ENCODE assay signal across 15 cellular contexts in genomic region chr9:105458404-105458803, GRCh38. TPM values are rescaled to one million over a fixed set of nuclear protein-coding genes. Genes with fewer than 3 reads are reported as not detected.
DNase-seq lines count a peak whose midpoint lies in the region; ATAC-seq and TF ChIP-seq lines count a peak whose summit lies in the region.
"Had no signal": no experiment of that assay in that cellular context is flagged by ENCODE, and none has a peak within 500 bp of the region (broad histone marks: within the 10 kb centered on the region; RNA-seq: fewer than 3 reads in every experiment).

No MANE protein-coding gene starts in this region.

- no peaks in the 10 kb centered on the region for H3K23me2 ChIP-seq in H9 (ENCODE audit: insufficient read length, low read depth, low read length, poor library complexity, severe bottlenecking)

- no peak overlapping the region for H2BK12ac ChIP-seq in H9 (ENCODE audit: insufficient read length, low read depth, low read length)

- no peaks in the 10 kb centered on the region for H3K9me3 ChIP-seq in H9 (ENCODE audit: control insufficient read depth, low read depth, low read length)
- H3K9me3 ChIP-seq in OCI-LY7 (ENCODE audit: low read length), result peaks cover 31% of the 10 kb centered on the region; the same call in 1 of the 2 replicates
- H3K9me3 ChIP-seq in tibial artery, result no peaks in the 10 kb centered on the region
- H3K9me3 ChIP-seq: SJSA1 had no signal

- no peak overlapping the region; the same call in 1 of the 2 replicates for H3K14ac ChIP-seq in H9 (ENCODE audit: insufficient read depth, low read length)

- H2AFZ ChIP-seq in H9 (ENCODE audit: low read length), result no peak overlapping the region
- H2AFZ ChIP-seq in OCI-LY7 (ENCODE audit: low read length), result no peak overlapping the region

- H2AK5ac ChIP-seq in H9 (ENCODE audit: insufficient read length, low read length) (no peak overlapping the region), mesendoderm (ENCODE audit: low read length) (no peak overlapping the region)

- H3K79me2 ChIP-seq in H9 (ENCODE audit: insufficient read depth, low read length) (peaks cover 9% of the 10 kb centered on the region; the same call in 1 of the 2 replicates), OCI-LY7 (ENCODE audit: insufficient read depth, low read depth, low read length) (no peaks in the 10 kb centered on the region), mesendoderm (ENCODE audit: control insufficient read depth, insufficient read depth, low read length) (peaks cover 20% of the 10 kb centered on the region)

- peaks cover 3% of the 10 kb centered on the region; the same call in 1 of the 2 replicates for H3K9me2 ChIP-seq in OCI-LY7 (ENCODE audit: insufficient read depth, low read length)

- no peak overlapping the region for H2BK120ac ChIP-seq in H9 (ENCODE audit: low read depth, low read length, poor library complexity, severe bottlenecking)
- no peak overlapping the region for H2BK120ac ChIP-seq in mesendoderm (ENCODE audit: low read depth, low read length)

- H3K27me3 Mint-ChIP-seq in H9 (ENCODE audit: low read depth) (no peaks in the 10 kb centered on the region), glutamatergic neuron (ENCODE audit: unreplicated experiment) (no peaks in the 10 kb centered on the region)
- no peaks in the 10 kb centered on the region for H3K27me3 Mint-ChIP-seq in activated CD4-positive, alpha-beta T cell treated with anti-CD3 and anti-CD28 coated beads for 36 hours
- H3K27me3 Mint-ChIP-seq: CD8-positive, alpha-beta memory T cell had no signal

- no CpG with 5 or more reads among the region's 3 CpGs for WGBS in H9 (ENCODE audit: extremely low coverage, insufficient read length, low lambda C conversion rate)
- WGBS in mesendoderm (ENCODE audit: extremely low coverage, insufficient coverage, low lambda C conversion rate), result no CpG with 5 or more reads among the region's 3 CpGs

- peak; percentile 72 for DNase-seq in H9
- peak; percentile 37 for DNase-seq in OCI-LY7 (ENCODE audit: low spot score)
- DNase-seq in glutamatergic neuron, result no peak
- DNase-seq in mesendoderm, result peak; percentile 83
- DNase-seq in tibial artery, result no peak
- DNase-seq in activated CD4-positive, alpha-beta T cell treated with anti-CD3 and anti-CD28 coated beads for 36 hours, result no peak
- DNase-seq: CD8-positive, alpha-beta memory T cell; HCEC 1CT; KG1; NCI-H1105; NCI-H1694 treated with DMSO at 0.1 percent for 48 hours; NCI-H510A had no signal

- H3T11ph ChIP-seq in H9 (ENCODE audit: low read length), result no peak overlapping the region

- no peak overlapping the region for H2BK20ac ChIP-seq in H9 (ENCODE audit: low read depth, low read length, poor library complexity, severe bottlenecking)

- H4K91ac ChIP-seq in H9 (ENCODE audit: insufficient read length, low read depth, low read length), result no peak overlapping the region

- H2BK5ac ChIP-seq in H9 (ENCODE audit: insufficient read length, low read length) (no peak overlapping the region), mesendoderm (ENCODE audit: low read length) (no peak overlapping the region)

- H3K56ac ChIP-seq in H9 (ENCODE audit: insufficient read length, low read depth, low read length), result no peak overlapping the region
- no peak overlapping the region for H3K56ac ChIP-seq in mesendoderm (ENCODE audit: low read length)

- POLR2A ChIA-PET in OCI-LY7 (lab: Charles Lee), result no interaction called here
- POLR2A ChIA-PET in activated CD4-positive, alpha-beta T cell treated with anti-CD3 and anti-CD28 coated beads for 36 hours (lab: Charles Lee), result no interaction called here

- H3K9me3 Mint-ChIP-seq in H9 (0 out of 5 replicates have a peak, but pooled peaks cover 0 to 2% of the 10 kb centered on the region in 2 experiments), glutamatergic neuron (ENCODE audit: unreplicated experiment) (no peaks in the 10 kb centered on the region)
- H3K9me3 Mint-ChIP-seq in activated CD4-positive, alpha-beta T cell treated with anti-CD3 and anti-CD28 coated beads for 36 hours (ENCODE audit: low read depth), result peaks cover 4% of the 10 kb centered on the region

- peaks cover 3% of the 10 kb centered on the region; the same call in 1 of the 2 replicates for H3K4me1 ChIP-seq in H9 (ENCODE audit: insufficient read depth, low read length)
- no peaks in the 10 kb centered on the region for H3K4me1 ChIP-seq in OCI-LY7 (ENCODE audit: insufficient read depth, low read length, poor library complexity, severe bottlenecking)
- H3K4me1 ChIP-seq in mesendoderm (ENCODE audit: control insufficient read depth, low read depth, low read length), result no peaks in the 10 kb centered on the region
- H3K4me1 ChIP-seq in tibial artery, result peaks cover 0 to 11% (median 4%) of the 10 kb centered on the region in 4 donors
- H3K4me1 ChIP-seq: SJSA1 had no signal

- H3K79me1 ChIP-seq in H9 (ENCODE audit: insufficient read depth, low read depth, low read length, poor library complexity, severe bottlenecking), result peaks cover 3% of the 10 kb centered on the region
- peaks cover 16% of the 10 kb centered on the region for H3K79me1 ChIP-seq in mesendoderm (ENCODE audit: low read length)

- no TSS peak for BruUV-seq in OCI-LY7 (replicated peaks; lab: Mats Ljungman, UMichigan)

- H3K4me2 ChIP-seq in H9 (ENCODE audit: insufficient read depth, insufficient read length, low read length) (no peak overlapping the region), OCI-LY7 (ENCODE audit: low read length) (no peak overlapping the region), mesendoderm (ENCODE audit: low read length) (no peak overlapping the region)

- H3K27ac Mint-ChIP-seq in H9, result peak overlapping the region in 2 of 3 experiments; percentile 61 to 85; a peak in 4 of 7 replicates
- no peak overlapping the region for H3K27ac Mint-ChIP-seq in glutamatergic neuron (ENCODE audit: unreplicated experiment)
- no peak overlapping the region for H3K27ac Mint-ChIP-seq in activated CD4-positive, alpha-beta T cell treated with anti-CD3 and anti-CD28 coated beads for 36 hours
- H3K27ac Mint-ChIP-seq: CD8-positive, alpha-beta memory T cell had no signal

- H3K27ac ChIP-seq in H9 (ENCODE audit: insufficient read length, low read depth, low read length) (no peak overlapping the region), OCI-LY7 (ENCODE audit: low read depth, low read length, poor library complexity, severe bottlenecking) (no peak overlapping the region), mesendoderm (ENCODE audit: low read depth, low read length) (peak overlapping the region; percentile 18), tibial artery (no peak overlapping the region)
- H3K27ac ChIP-seq: HL-60, SJSA1 had no signal

- H3K36me3 Mint-ChIP-seq in H9 (ENCODE audit: insufficient read depth in 1 of 3, low read depth in 3 of 3) (peaks cover 0 to 15% (median 12%) of the 10 kb centered on the region in 3 experiments; a peak in 5 of 7 replicates), glutamatergic neuron (ENCODE audit: unreplicated experiment) (peaks cover 5% of the 10 kb centered on the region)
- H3K36me3 Mint-ChIP-seq in activated CD4-positive, alpha-beta T cell treated with anti-CD3 and anti-CD28 coated beads for 36 hours (ENCODE audit: low read depth), result peaks cover 3% of the 10 kb centered on the region
- H3K36me3 Mint-ChIP-seq: CD8-positive, alpha-beta memory T cell had no signal

- no peak overlapping the region; a peak in 1 of 5 replicates for H3K4me3 Mint-ChIP-seq in H9
- peak overlapping the region; percentile 25 for H3K4me3 Mint-ChIP-seq in glutamatergic neuron (ENCODE audit: unreplicated experiment)
- no peak overlapping the region for H3K4me3 Mint-ChIP-seq in activated CD4-positive, alpha-beta T cell treated with anti-CD3 and anti-CD28 coated beads for 36 hours
- H3K4me3 Mint-ChIP-seq: CD8-positive, alpha-beta memory T cell had no signal

- H3K27me3 ChIP-seq in H9 (ENCODE audit: insufficient read depth, low read length) (no peaks in the 10 kb centered on the region), mesendoderm (ENCODE audit: insufficient read depth, low read length, poor library complexity) (no peaks in the 10 kb centered on the region), tibial artery (no peaks in the 10 kb centered on the region)
- H3K27me3 ChIP-seq: SJSA1 had no signal

- H3K4me3 ChIP-seq in OCI-LY7 (ENCODE audit: low read depth, low read length, poor library complexity, severe bottlenecking) (no peak overlapping the region), mesendoderm (ENCODE audit: low read length) (no peak overlapping the region), tibial artery (no peak overlapping the region)
- H3K4me3 ChIP-seq: SJSA1 had no signal

- H3K23ac ChIP-seq in H9 (ENCODE audit: insufficient read length, low read depth, low read length) (no peak overlapping the region), mesendoderm (ENCODE audit: low read length) (no peak overlapping the region)

- TF ChIP-seq CTCF in H9 (conservative IDR thresholded peaks at IDR 0.05), result no peak
- TF ChIP-seq CTCF in OCI-LY7 (conservative IDR thresholded peaks at IDR 0.05; ENCODE audit: low read length), result no peak
- no peak for TF ChIP-seq CTCF in glutamatergic neuron (IDR thresholded peaks at IDR 0.05; ENCODE audit: partially characterized antibody, unreplicated experiment)
- no peak for TF ChIP-seq CTCF in tibial artery (IDR thresholded peaks at IDR 0.05)

- H3K9ac ChIP-seq in H9 (ENCODE audit: extremely low read depth, insufficient read length, low read length), result no peak overlapping the region
- no peak overlapping the region for H3K9ac ChIP-seq in mesendoderm (ENCODE audit: low read length)

- ATAC-seq in HG02981 (IDR thresholded peaks at IDR 0.05; ENCODE audit: unreplicated experiment), result no peak
- ATAC-seq in activated CD4-positive, alpha-beta T cell treated with anti-CD3 and anti-CD28 coated beads for 36 hours, result no peak

- CTCF ChIA-PET in OCI-LY7 (lab: Charles Lee; ENCODE audit: unreplicated experiment), result no interaction called here
- CTCF ChIA-PET in activated CD4-positive, alpha-beta T cell treated with anti-CD3 and anti-CD28 coated beads for 36 hours (lab: Charles Lee), result interaction anchor here (1.4 kb wide), 1 partner anchor 8 kb away, joined by 4 read pairs; no protein-coding TSS in a partner anchor

- H3K36me3 ChIP-seq in OCI-LY7 (ENCODE audit: insufficient read depth, low read length) (peaks cover 13% of the 10 kb centered on the region; the same call in 1 of the 2 replicates), mesendoderm (ENCODE audit: control insufficient read depth, insufficient read depth, low read length) (no peaks in the 10 kb centered on the region), tibial artery (no peaks in the 10 kb centered on the region)
- H3K36me3 ChIP-seq: SJSA1 had no signal

- H2BK15ac ChIP-seq in H9 (ENCODE audit: low read depth, low read length), result no peak overlapping the region
- H2BK15ac ChIP-seq in mesendoderm (replicated peaks; ENCODE audit: low read depth), result no peak overlapping the region

- H3K4me1 Mint-ChIP-seq in H9 (peaks cover 16% of the 10 kb centered on the region in 2 experiments), glutamatergic neuron (ENCODE audit: low read depth, unreplicated experiment) (peaks cover 2% of the 10 kb centered on the region)
- H3K4me1 Mint-ChIP-seq in activated CD4-positive, alpha-beta T cell treated with anti-CD3 and anti-CD28 coated beads for 36 hours, result no peaks in the 10 kb centered on the region
- H3K4me1 Mint-ChIP-seq: CD8-positive, alpha-beta memory T cell had no signal

- intact Hi-C loops in OCI-LY7 (cut with micrococcal nuclease; ENCODE audit: unreplicated experiment), result no loop called here
- intact Hi-C loops in tibial artery (cut with DNase I; ENCODE audit: low total_unique reads), result no loop called here
- intact Hi-C loops in activated CD4-positive, alpha-beta T cell treated with anti-CD3 and anti-CD28 coated beads for 36 hours (cut with DNase I, micrococcal nuclease), result no loop called here

- H3K18ac ChIP-seq in H9 (ENCODE audit: insufficient read length, low read depth, low read length) (no peak overlapping the region), mesendoderm (ENCODE audit: low read length) (no peak overlapping the region)

- H4K5ac ChIP-seq in H9 (ENCODE audit: insufficient read length, low read depth, low read length), result no peak overlapping the region
- H4K5ac ChIP-seq in mesendoderm (ENCODE audit: low read length), result no peak overlapping the region

- H4K8ac ChIP-seq in H9 (replicated peaks; ENCODE audit: insufficient read length, low read depth, low read length), result no peak overlapping the region
- no peak overlapping the region for H4K8ac ChIP-seq in mesendoderm (ENCODE audit: low read depth, low read length)

- H4K20me1 ChIP-seq in H9 (ENCODE audit: control insufficient read depth, insufficient read depth, insufficient read length), result no peaks in the 10 kb centered on the region
- H4K20me1 ChIP-seq in OCI-LY7 (ENCODE audit: insufficient read depth, low read length), result no peaks in the 10 kb centered on the region

- H3K4ac ChIP-seq in H9 (ENCODE audit: low read depth, low read length) (no peak overlapping the region), mesendoderm (ENCODE audit: low read depth, low read length) (no peak overlapping the region)

RNA-seq across cellular contexts. Expression of gene FSD1L, which starts 10.6 kb away (rescaled TPM):
- total RNA-seq in H9 (2021) (4.7 and 5.5 TPM in 2 replicates), OCI-LY7 (2022) (7.9 and 8.5 TPM in 2 replicates), glutamatergic neuron (ENCODE audit: unreplicated experiment) (32.5 TPM)
- 3.1 and 4.4 TPM in 2 replicates for total RNA-seq in OCI-LY7 (2014; rRNA removed; shearing (Covaris generic))
- 1.3 TPM for polyA plus RNA-seq in mesendoderm (2013, experiment 1 of 2)
- polyA plus RNA-seq in mesendoderm (2013, experiment 2 of 2), result 1.2 TPM
- 1 to 10 TPM; 2.4 to 3.0 TPM for total RNA-seq in activated CD4-positive, alpha-beta T cell treated with anti-CD3 and anti-CD28 coated beads for 36 hours

Comparison
In these comparisons a context has a peak if more than half of its experiments do, and no peak if none do; other contexts are left out.
1. DNase-seq: peak in H9 (single experiment), OCI-LY7 (single experiment) and mesendoderm (single experiment); none in glutamatergic neuron (single experiment), tibial artery (0 of 2) and activated CD4-positive, alpha-beta T cell treated with anti-CD3 and anti-CD28 coated beads for 36 hours (single experiment).
2. H3K27ac Mint-ChIP-seq: peak in H9 (2 of 3); none in glutamatergic neuron (single experiment) and activated CD4-positive, alpha-beta T cell treated with anti-CD3 and anti-CD28 coated beads for 36 hours (single experiment).